Comparison of ENCODE assay signal across 10 cellular contexts in genomic region chr3:5330152-5330810, GRCh38.
A peak's percentile ranks its signal among the peaks of the same experiment; 100 is the strongest.
DNase-seq lines count a peak whose midpoint lies in the region; ATAC-seq and TF ChIP-seq lines count a peak whose summit lies in the region.
"Had no signal": no experiment of that assay in that cellular context is flagged by ENCODE, and none has a peak within 500 bp of the region (broad histone marks: within the 10 kb centered on the region; RNA-seq: fewer than 3 reads in every experiment).

No MANE protein-coding gene starts in this region.

- H3K4me3 Mint-ChIP-seq in activated CD4-positive, alpha-beta T cell treated with anti-CD3 and anti-CD28 coated beads, Interleukin-2, amount 10 ng/mL, durations not matched to agents 24 days and 14 days = no peak overlapping the region
- H3K4me3 Mint-ChIP-seq in activated CD4-positive, alpha-beta T cell treated with anti-CD3 and anti-CD28 coated beads, Interleukin-2, amount 10 ng/mL, durations not matched to agents 7 days and 5 days = no peak overlapping the region
- no peak overlapping the region for H3K4me3 Mint-ChIP-seq in T-helper 17 cell

- no peak overlapping the region for H3K4me3 ChIP-seq in epithelial cell of esophagus (ENCODE audit: low read length)
- H3K4me3 ChIP-seq: thyroid gland had no signal

- peak overlapping the region; percentile 16 for H3K27ac Mint-ChIP-seq in activated CD4-positive, alpha-beta T cell treated with anti-CD3 and anti-CD28 coated beads, Interleukin-2, amount 10 ng/mL, durations not matched to agents 24 days and 14 days
- H3K27ac Mint-ChIP-seq in activated CD4-positive, alpha-beta T cell treated with anti-CD3 and anti-CD28 coated beads, Interleukin-2, amount 10 ng/mL, durations not matched to agents 7 days and 5 days = no peak overlapping the region
- H3K27ac Mint-ChIP-seq in T-helper 17 cell = no peak overlapping the region

- ATAC-seq in T-helper 17 cell = no peak
- ATAC-seq: Right ventricle myocardium inferior had no signal

- H3K4me1 Mint-ChIP-seq in activated CD4-positive, alpha-beta T cell treated with anti-CD3 and anti-CD28 coated beads, Interleukin-2, amount 10 ng/mL, durations not matched to agents 24 days and 14 days = peaks cover 6% of the 10 kb centered on the region
- peaks cover 3% of the 10 kb centered on the region for H3K4me1 Mint-ChIP-seq in activated CD4-positive, alpha-beta T cell treated with anti-CD3 and anti-CD28 coated beads, Interleukin-2, amount 10 ng/mL, durations not matched to agents 7 days and 5 days
- H3K4me1 Mint-ChIP-seq in T-helper 17 cell = no peaks in the 10 kb centered on the region

- no peak for TF ChIP-seq CTCF in epithelial cell of esophagus (IDR thresholded peaks at IDR 0.05; ENCODE audit: insufficient read depth, low read depth, low read length, missing control alignments)

- POLR2A ChIA-PET in activated CD4-positive, alpha-beta T cell treated with anti-CD3 and anti-CD28 coated beads, Interleukin-2, amount 10 ng/mL, durations not matched to agents 7 days and 5 days (lab: Charles Lee) = no interaction called here

- CTCF ChIA-PET in activated CD4-positive, alpha-beta T cell treated with anti-CD3 and anti-CD28 coated beads, Interleukin-2, amount 10 ng/mL, durations not matched to agents 7 days and 5 days (lab: Charles Lee) = no interaction called here

- H3K9me3 Mint-ChIP-seq in activated CD4-positive, alpha-beta T cell treated with anti-CD3 and anti-CD28 coated beads, Interleukin-2, amount 10 ng/mL, durations not matched to agents 24 days and 14 days = no peaks in the 10 kb centered on the region
- peaks cover 5% of the 10 kb centered on the region for H3K9me3 Mint-ChIP-seq in activated CD4-positive, alpha-beta T cell treated with anti-CD3 and anti-CD28 coated beads, Interleukin-2, amount 10 ng/mL, durations not matched to agents 7 days and 5 days

- H3K27me3 Mint-ChIP-seq in activated CD4-positive, alpha-beta T cell treated with anti-CD3 and anti-CD28 coated beads, Interleukin-2, amount 10 ng/mL, durations not matched to agents 24 days and 14 days = no peaks in the 10 kb centered on the region
- peaks cover 2% of the 10 kb centered on the region for H3K27me3 Mint-ChIP-seq in activated CD4-positive, alpha-beta T cell treated with anti-CD3 and anti-CD28 coated beads, Interleukin-2, amount 10 ng/mL, durations not matched to agents 7 days and 5 days
- H3K27me3 Mint-ChIP-seq in T-helper 17 cell = no peaks in the 10 kb centered on the region

- no peaks in the 10 kb centered on the region for H3K36me3 Mint-ChIP-seq in activated CD4-positive, alpha-beta T cell treated with anti-CD3 and anti-CD28 coated beads, Interleukin-2, amount 10 ng/mL, durations not matched to agents 24 days and 14 days (ENCODE audit: low read depth)
- H3K36me3 Mint-ChIP-seq in activated CD4-positive, alpha-beta T cell treated with anti-CD3 and anti-CD28 coated beads, Interleukin-2, amount 10 ng/mL, durations not matched to agents 7 days and 5 days (ENCODE audit: low read depth) = no peaks in the 10 kb centered on the region
- H3K36me3 Mint-ChIP-seq in T-helper 17 cell (ENCODE audit: low read depth) = no peaks in the 10 kb centered on the region

- intact Hi-C loops in activated CD4-positive, alpha-beta T cell treated with anti-CD3 and anti-CD28 coated beads, Interleukin-2, amount 10 ng/mL, durations not matched to agents 24 days and 14 days (cut with micrococcal nuclease) = no loop called here

- no peak for DNase-seq in activated CD4-positive, alpha-beta T cell treated with anti-CD3 and anti-CD28 coated beads, Interleukin-2, amount 10 ng/mL, durations not matched to agents 24 days and 14 days
- DNase-seq in activated CD4-positive, alpha-beta T cell treated with anti-CD3 and anti-CD28 coated beads, Interleukin-2, amount 10 ng/mL, durations not matched to agents 7 days and 5 days = no peak
- DNase-seq in HT1080 (ENCODE audit: low read depth) = peak; percentile 94
- peak; percentile 91 for DNase-seq in epithelial cell of esophagus (ENCODE audit: low read depth)
- peak; percentile 18 for DNase-seq in stimulated activated CD4-positive, alpha-beta T cell treated with anti-CD3 and anti-CD28 coated beads, Interleukin-4, amount 100 ng/mL, for 24 hours
- DNase-seq in NCI-H1436 treated with DMSO at 0.1 percent for 48 hours (lab: John Stamatoyannopoulos, UW) = no peak
- no peak for DNase-seq in T-helper 17 cell
- DNase-seq in NCI-H1092 treated with DMSO at 0.1 percent for 48 hours (lab: John Stamatoyannopoulos, UW) = no peak
- DNase-seq: thyroid gland had no signal

- no peaks in the 10 kb centered on the region for H3K9me3 ChIP-seq in T-helper 17 cell (ENCODE audit: control insufficient read depth, low read length, poor library complexity, severe bottlenecking)
- H3K9me3 ChIP-seq: thyroid gland had no signal

Comparison
In these comparisons a context has a peak if more than half of its experiments do, and no peak if none do; other contexts are left out.
1. DNase-seq: peak in HT1080 (single experiment), epithelial cell of esophagus (single experiment) and stimulated activated CD4-positive, alpha-beta T cell treated with anti-CD3 and anti-CD28 coated beads, Interleukin-4, amount 100 ng/mL, for 24 hours (single experiment); none in activated CD4-positive, alpha-beta T cell treated with anti-CD3 and anti-CD28 coated beads, Interleukin-2, amount 10 ng/mL, durations not matched to agents 24 days and 14 days (single experiment), activated CD4-positive, alpha-beta T cell treated with anti-CD3 and anti-CD28 coated beads, Interleukin-2, amount 10 ng/mL, durations not matched to agents 7 days and 5 days (single experiment), NCI-H1436 treated with DMSO at 0.1 percent for 48 hours (single experiment), T-helper 17 cell (0 of 3) and NCI-H1092 treated with DMSO at 0.1 percent for 48 hours (single experiment).